In genomic region chr10:122911889-122912484, GRCh38 we compare ENCODE assay signal across 1 cellular context.
TF ChIP-seq lines count a peak whose summit lies in the region.

No MANE protein-coding gene starts in this region.

TF ChIP-seq in HepG2, 621 proteins besides CTCF, POLR2A, EP300 and RAD21 (continued from another document and continues in another):
- peak; percentile 100 for TF ChIP-seq HES4 (CRISPR knock-in tag; IDR thresholded peaks at IDR 0.05; ENCODE audit: borderline replicate concordance)
- peak; percentile 98; the same call in 1 of the 2 replicates for TF ChIP-seq ZBTB3 (CRISPR knock-in tag; IDR thresholded peaks at IDR 0.05; ENCODE audit: borderline replicate concordance, low read depth)
- peak; percentile 99 for TF ChIP-seq KMT2A (CRISPR knock-in tag; IDR thresholded peaks at IDR 0.05)
- peak; percentile 50; the same call in 1 of the 2 replicates for TF ChIP-seq SIN3B (IDR thresholded peaks at IDR 0.05; ENCODE audit: low read length)
- peak; percentile 100 for TF ChIP-seq MXD1 (CRISPR knock-in tag; IDR thresholded peaks at IDR 0.05)
- TF ChIP-seq ZBTB1 (CRISPR knock-in tag; IDR thresholded peaks at IDR 0.05; ENCODE audit: borderline replicate concordance): peak; percentile 99
- no peak for TF ChIP-seq NFIC (IDR thresholded peaks at IDR 0.05; ENCODE audit: low read length)
- no peak for TF ChIP-seq SMARCE1 (IDR thresholded peaks at IDR 0.05; ENCODE audit: borderline replicate concordance)
- TF ChIP-seq FOSL2 (CRISPR knock-in tag; IDR thresholded peaks at IDR 0.05): peak; percentile 93
- TF ChIP-seq SALL2 (CRISPR knock-in tag; IDR thresholded peaks at IDR 0.05): peak; percentile 100
- TF ChIP-seq ZNF672 (CRISPR knock-in tag; IDR thresholded peaks at IDR 0.05): peak; percentile 95
- peak; percentile 99 for TF ChIP-seq HOMEZ (CRISPR knock-in tag; IDR thresholded peaks at IDR 0.05; ENCODE audit: low read depth)
- TF ChIP-seq ZNF687 (CRISPR knock-in tag; IDR thresholded peaks at IDR 0.05): peak; percentile 19; the same call in 1 of the 2 replicates
- TF ChIP-seq ZNF589 (CRISPR knock-in tag; conservative IDR thresholded peaks at IDR 0.05): peak; percentile 100
- TF ChIP-seq ZNF598 (CRISPR knock-in tag; IDR thresholded peaks at IDR 0.05; ENCODE audit: borderline replicate concordance): peak; percentile 99; the same call in 1 of the 2 replicates
- peak; percentile 99 for TF ChIP-seq ELF3 (CRISPR knock-in tag; IDR thresholded peaks at IDR 0.05)
- peak; percentile 100 for TF ChIP-seq ZNF720 (CRISPR knock-in tag; IDR thresholded peaks at IDR 0.05)
- TF ChIP-seq ZSCAN25 (CRISPR knock-in tag; IDR thresholded peaks at IDR 0.05): peak; percentile 97
- no peak for TF ChIP-seq RBM22 (optimal IDR thresholded peaks at IDR 0.05; ENCODE audit: low read length)
- TF ChIP-seq ATF6 (CRISPR knock-in tag; conservative IDR thresholded peaks at IDR 0.05): peak; percentile 100
- no peak for TF ChIP-seq SOX6 (IDR thresholded peaks at IDR 0.05)
- TF ChIP-seq SOX6 (CRISPR knock-in tag; IDR thresholded peaks at IDR 0.05): peak; percentile 79
- peak; percentile 96 for TF ChIP-seq ZNF263 (CRISPR knock-in tag; IDR thresholded peaks at IDR 0.05)
- TF ChIP-seq DRAP1 (CRISPR knock-in tag; IDR thresholded peaks at IDR 0.05): peak; percentile 94
- TF ChIP-seq CSRNP2 (CRISPR knock-in tag; conservative IDR thresholded peaks at IDR 0.05; ENCODE audit: low read depth): peak; percentile 99
- TF ChIP-seq NR2F6 (IDR thresholded peaks at IDR 0.05): no peak
- peak; percentile 92 for TF ChIP-seq NR2F6 (CRISPR knock-in tag; IDR thresholded peaks at IDR 0.05)
- TF ChIP-seq MLLT10 (CRISPR knock-in tag; IDR thresholded peaks at IDR 0.05): peak; percentile 100
- TF ChIP-seq CCDC6 (CRISPR knock-in tag; IDR thresholded peaks at IDR 0.05): peak; percentile 100
- TF ChIP-seq ZNF234 (CRISPR knock-in tag; conservative IDR thresholded peaks at IDR 0.05): peak; percentile 100
- TF ChIP-seq ZFYVE20 (CRISPR knock-in tag; IDR thresholded peaks at IDR 0.05; ENCODE audit: borderline replicate concordance, low read depth): peak; percentile 100
- TF ChIP-seq SETDB1 (CRISPR knock-in tag; IDR thresholded peaks at IDR 0.05; ENCODE audit: borderline replicate concordance): no peak
- TF ChIP-seq TMF1 (CRISPR knock-in tag; IDR thresholded peaks at IDR 0.05; ENCODE audit: low read depth): peak; percentile 100
- no peak for TF ChIP-seq TRIM22 (IDR thresholded peaks at IDR 0.05)
- peak; percentile 97 for TF ChIP-seq SIX1 (CRISPR knock-in tag; IDR thresholded peaks at IDR 0.05; ENCODE audit: borderline replicate concordance)
- peak; percentile 90 for TF ChIP-seq SOX5 (CRISPR knock-in tag; IDR thresholded peaks at IDR 0.05; ENCODE audit: borderline replicate concordance)
- no peak for TF ChIP-seq SYNCRIP (IDR thresholded peaks at IDR 0.05; ENCODE audit: insufficient read depth, low read depth, low read length)
- 0 out of 2 replicates have a peak, but pooled peaks have one; percentile 84 for TF ChIP-seq DNMT1 (CRISPR knock-in tag; IDR thresholded peaks at IDR 0.05)
- TF ChIP-seq SALL1 (CRISPR knock-in tag; IDR thresholded peaks at IDR 0.05): peak; percentile 100
- TF ChIP-seq ZNF788 (CRISPR knock-in tag; IDR thresholded peaks at IDR 0.05; ENCODE audit: borderline replicate concordance): peak; percentile 99
- peak; percentile 100 for TF ChIP-seq ZNF792 (CRISPR knock-in tag; IDR thresholded peaks at IDR 0.05)
- peak; percentile 100 for TF ChIP-seq ZNF878 (CRISPR knock-in tag; IDR thresholded peaks at IDR 0.05)
- peak; percentile 90 for TF ChIP-seq PHF20 (CRISPR knock-in tag; IDR thresholded peaks at IDR 0.05)
- peak; percentile 53 for TF ChIP-seq UBTF (CRISPR knock-in tag; IDR thresholded peaks at IDR 0.05)
- peak; percentile 82; the same call in 1 of the 2 replicates for TF ChIP-seq NFIB (CRISPR knock-in tag; IDR thresholded peaks at IDR 0.05; ENCODE audit: borderline replicate concordance)
- peak; percentile 93 for TF ChIP-seq MYC (CRISPR knock-in tag; IDR thresholded peaks at IDR 0.05; ENCODE audit: borderline replicate concordance)
- no peak for TF ChIP-seq HNRNPL (IDR thresholded peaks at IDR 0.05; ENCODE audit: low read depth, low read length)
- TF ChIP-seq ZMAT5 (CRISPR knock-in tag; IDR thresholded peaks at IDR 0.05; ENCODE audit: borderline replicate concordance, low read depth): peak; percentile 98
- TF ChIP-seq ZNF512B (CRISPR knock-in tag; IDR thresholded peaks at IDR 0.05; ENCODE audit: borderline replicate concordance): peak; percentile 93; the same call in 1 of the 2 replicates
- peak; percentile 100 for TF ChIP-seq ZSCAN21 (CRISPR knock-in tag; IDR thresholded peaks at IDR 0.05; ENCODE audit: borderline replicate concordance)
- peak; percentile 100 for TF ChIP-seq ZFP36L1 (CRISPR knock-in tag; IDR thresholded peaks at IDR 0.05)
- no peak for TF ChIP-seq TBL1XR1 (IDR thresholded peaks at IDR 0.05; ENCODE audit: borderline replicate concordance, low read length, partially characterized antibody)
- TF ChIP-seq CHD4 (IDR thresholded peaks at IDR 0.05; ENCODE audit: borderline replicate concordance, low read length): no peak
- peak; percentile 100 for TF ChIP-seq ZFP36L2 (CRISPR knock-in tag; IDR thresholded peaks at IDR 0.05)
